Comparison of ENCODE assay signal across 1 cellular context in genomic region chr2:164514491-164514890, GRCh38.
TF ChIP-seq lines count a peak whose summit lies in the region.

No MANE protein-coding gene starts in this region.

TF ChIP-seq in HepG2, 621 proteins besides CTCF, POLR2A, EP300 and RAD21 (continued from another document and continues in another):
- TF ChIP-seq UBTF (CRISPR knock-in tag; IDR thresholded peaks at IDR 0.05) (no peak), SCMH1 (CRISPR knock-in tag; IDR thresholded peaks at IDR 0.05; ENCODE audit: borderline replicate concordance) (no peak), ZNF547 (CRISPR knock-in tag; IDR thresholded peaks at IDR 0.05) (no peak), PBX3 (CRISPR knock-in tag; IDR thresholded peaks at IDR 0.05; ENCODE audit: borderline replicate concordance) (no peak), E2F5 (CRISPR knock-in tag; conservative IDR thresholded peaks at IDR 0.05) (no peak), ZNF772 (CRISPR knock-in tag; IDR thresholded peaks at IDR 0.05) (peak; percentile 43; the same call in 1 of the 2 replicates), HNRNPUL1 (IDR thresholded peaks at IDR 0.05; ENCODE audit: low read depth, low read length) (no peak), SATB2 (CRISPR knock-in tag; IDR thresholded peaks at IDR 0.05) (no peak), PAX8 (CRISPR knock-in tag; IDR thresholded peaks at IDR 0.05; ENCODE audit: borderline replicate concordance) (no peak), ZFP36L1 (CRISPR knock-in tag; IDR thresholded peaks at IDR 0.05) (no peak), RORA (CRISPR knock-in tag; IDR thresholded peaks at IDR 0.05) (no peak), CREBL2 (CRISPR knock-in tag; IDR thresholded peaks at IDR 0.05; ENCODE audit: borderline replicate concordance) (no peak), ZNF460 (CRISPR knock-in tag; IDR thresholded peaks at IDR 0.05; ENCODE audit: borderline replicate concordance) (no peak), ZSCAN29 (CRISPR knock-in tag; conservative IDR thresholded peaks at IDR 0.05) (no peak), KLF13 (CRISPR knock-in tag; IDR thresholded peaks at IDR 0.05) (no peak), ZNF615 (CRISPR knock-in tag; IDR thresholded peaks at IDR 0.05; ENCODE audit: borderline replicate concordance) (no peak), ELF3 (CRISPR knock-in tag; IDR thresholded peaks at IDR 0.05) (no peak; the same call in 1 of the 2 replicates), SNAPC5 (CRISPR knock-in tag; IDR thresholded peaks at IDR 0.05; ENCODE audit: borderline replicate concordance) (no peak), ZNF275 (CRISPR knock-in tag; IDR thresholded peaks at IDR 0.05; ENCODE audit: borderline replicate concordance) (no peak; the same call in 1 of the 2 replicates), POLR2G (IDR thresholded peaks at IDR 0.05; ENCODE audit: low read depth, low read length) (peak; percentile 48), GATA4 (IDR thresholded peaks at IDR 0.05; ENCODE audit: borderline replicate concordance, low read depth) (no peak), TBL1XR1 (IDR thresholded peaks at IDR 0.05; ENCODE audit: borderline replicate concordance, low read length, partially characterized antibody) (peak; percentile 66), ZNF878 (CRISPR knock-in tag; IDR thresholded peaks at IDR 0.05) (no peak), ZNF691 (CRISPR knock-in tag; IDR thresholded peaks at IDR 0.05; ENCODE audit: borderline replicate concordance, low read depth) (no peak), ZNF567 (CRISPR knock-in tag; IDR thresholded peaks at IDR 0.05; ENCODE audit: borderline replicate concordance) (no peak), ZNF816 (CRISPR knock-in tag; IDR thresholded peaks at IDR 0.05; ENCODE audit: borderline replicate concordance) (no peak), SOX5 (CRISPR knock-in tag; IDR thresholded peaks at IDR 0.05; ENCODE audit: borderline replicate concordance) (peak; percentile 54; the same call in 1 of the 2 replicates), ARID5B (CRISPR knock-in tag; IDR thresholded peaks at IDR 0.05) (peak; percentile 75), ZNF292 (CRISPR knock-in tag; IDR thresholded peaks at IDR 0.05; ENCODE audit: borderline replicate concordance, low read depth) (peak; percentile 56; the same call in 1 of the 2 replicates), RARG (CRISPR knock-in tag; IDR thresholded peaks at IDR 0.05; ENCODE audit: low read depth) (no peak), FOXJ3 (CRISPR knock-in tag; IDR thresholded peaks at IDR 0.05; ENCODE audit: borderline replicate concordance) (no peak; the same call in 1 of the 2 replicates), FOXO4 (CRISPR knock-in tag; conservative IDR thresholded peaks at IDR 0.05) (no peak), MIER2 (CRISPR knock-in tag; IDR thresholded peaks at IDR 0.05) (no peak), ZFP62 (CRISPR knock-in tag; IDR thresholded peaks at IDR 0.05) (no peak), ZBTB49 (CRISPR knock-in tag; IDR thresholded peaks at IDR 0.05; ENCODE audit: borderline replicate concordance) (no peak), CERS6 (CRISPR knock-in tag; IDR thresholded peaks at IDR 0.05) (no peak), MAX (IDR thresholded peaks at IDR 0.05) (peak; percentile 40; the same call in 1 of the 2 replicates), CC2D1A (CRISPR knock-in tag; IDR thresholded peaks at IDR 0.05) (no peak), PHF20 (CRISPR knock-in tag; IDR thresholded peaks at IDR 0.05) (no peak), SIX4 (CRISPR knock-in tag; IDR thresholded peaks at IDR 0.05) (no peak), PRDM10 (CRISPR knock-in tag; IDR thresholded peaks at IDR 0.05; ENCODE audit: low read depth) (0 out of 2 replicates have a peak, but pooled peaks have one; percentile 28), TOE1 (CRISPR knock-in tag; IDR thresholded peaks at IDR 0.05) (no peak)
